17 cellular contexts compared by ENCODE assay signal in the genomic region with DNA sequence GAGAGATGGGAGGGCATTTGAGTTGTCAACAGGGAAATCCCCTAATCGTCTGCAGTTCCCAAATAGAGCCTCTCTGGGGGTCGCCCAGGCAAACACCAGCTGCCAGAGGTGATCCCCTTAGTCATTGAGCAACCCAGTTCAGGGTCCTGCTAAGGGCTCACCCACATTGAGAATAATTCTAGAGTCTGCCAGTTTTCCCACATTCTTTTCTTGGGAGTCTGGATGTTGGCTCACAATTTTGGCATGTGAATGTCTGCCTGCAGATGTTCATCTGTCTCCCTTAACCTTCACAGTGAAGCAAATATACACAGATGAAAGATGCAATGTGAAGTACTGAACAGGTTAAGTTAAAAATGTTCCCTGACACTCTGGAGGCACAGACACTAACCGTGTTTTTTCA.
"Had no signal": no experiment of that assay in that cellular context is flagged by ENCODE, and none has a peak within 500 bp of the region (broad histone marks: within the 10 kb centered on the region; RNA-seq: fewer than 3 reads in every experiment).

No MANE protein-coding gene starts in this region.

- ATAC-seq: body of pancreas; gastrocnemius medialis; stimulated activated naive CD8-positive, alpha-beta T cell treated with anti-CD3 and anti-CD28 coated beads, Interleukin-15, Interleukin-2, amounts not matched to agents 100 U/mL and 50 U/mL, for 24 hours had no signal

- DNase-seq: activated CD4-positive, alpha-beta T cell treated with anti-CD3 and anti-CD28 coated beads for 1 hour; activated CD4-positive, alpha-beta T cell treated with anti-CD3 and anti-CD28 coated beads, Interleukin-2, amount 50 U/mL, for 4 hours; activated naive CD4-positive, alpha-beta T cell treated with anti-CD3 and anti-CD28 coated beads for 36 hours; activated naive CD8-positive, alpha-beta T cell treated with anti-CD3 and anti-CD28 coated beads, Interleukin-2, amount 10 ng/mL, durations not matched to agents 7 days and 5 days; activated T-cell treated with anti-CD3 and anti-CD28 coated beads, Interleukin-2, amount 50 U/mL, for 48 hours; body of pancreas; gastrocnemius medialis; head of caudate nucleus; ovary; stimulated activated CD4-positive, alpha-beta T cell treated with anti-CD3 and anti-CD28 coated beads, Interleukin-12 subunit alpha, Interleukin-12 subunit beta, amount 100 ng/mL, for 4 hours; stimulated activated CD4-positive, alpha-beta T cell treated with anti-CD3 and anti-CD28 coated beads, Interleukin-4, amount 100 ng/mL, for 4 hours; stimulated activated naive CD8-positive, alpha-beta T cell treated with anti-CD3 and anti-CD28 coated beads, Interleukin-15, Interleukin-2, amounts not matched to agents 100 U/mL and 50 U/mL, for 24 hours; substantia nigra; T-helper 1 cell; tibial artery had no signal

- H3K4me3 ChIP-seq: body of pancreas, cardiac muscle cell, gastrocnemius medialis, ovary, prostate gland, tibial artery had no signal
